Comparison of ENCODE assay signal across 1 cellular context in the genomic region with DNA sequence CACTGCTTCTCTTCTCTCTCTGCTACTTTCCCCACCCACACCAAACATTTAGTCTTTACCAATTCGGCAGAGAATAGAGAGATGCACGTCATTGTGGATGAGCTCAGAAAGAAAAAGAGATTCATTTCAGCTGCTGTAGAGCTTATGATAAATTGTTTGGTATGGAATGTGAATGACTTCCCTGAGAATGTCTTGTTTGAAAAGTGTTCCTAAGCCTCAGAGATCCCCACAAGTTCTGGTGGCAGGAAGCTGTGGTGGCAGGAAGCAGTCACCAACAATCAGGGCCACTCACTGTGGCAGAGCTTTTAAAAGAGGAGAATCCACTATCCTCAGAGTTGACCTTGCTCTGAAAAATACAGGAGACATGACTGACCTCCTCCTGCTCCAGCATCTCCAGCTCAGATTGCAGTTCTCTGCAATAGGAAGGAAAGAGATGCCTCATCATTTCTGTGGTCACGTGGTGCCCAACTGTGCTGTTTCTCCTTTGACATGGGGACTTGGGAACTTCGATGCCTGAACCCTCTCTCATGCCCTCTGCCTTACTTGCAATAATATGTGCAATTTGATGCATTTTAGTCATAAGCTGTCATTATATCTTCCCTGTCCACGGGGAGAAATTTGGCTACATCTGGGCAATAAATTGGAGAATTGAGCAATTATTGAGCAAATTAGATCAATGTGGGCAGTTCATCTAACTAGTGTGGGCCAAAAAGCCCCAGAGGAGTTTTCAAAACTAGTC.
TF ChIP-seq lines count a peak whose summit lies in the region.

No MANE protein-coding gene starts in this region.

TF ChIP-seq in SK-N-SH, 30 proteins besides CTCF, POLR2A, EP300 and RAD21 (continued from another document):
- TF ChIP-seq, protein P1, sequence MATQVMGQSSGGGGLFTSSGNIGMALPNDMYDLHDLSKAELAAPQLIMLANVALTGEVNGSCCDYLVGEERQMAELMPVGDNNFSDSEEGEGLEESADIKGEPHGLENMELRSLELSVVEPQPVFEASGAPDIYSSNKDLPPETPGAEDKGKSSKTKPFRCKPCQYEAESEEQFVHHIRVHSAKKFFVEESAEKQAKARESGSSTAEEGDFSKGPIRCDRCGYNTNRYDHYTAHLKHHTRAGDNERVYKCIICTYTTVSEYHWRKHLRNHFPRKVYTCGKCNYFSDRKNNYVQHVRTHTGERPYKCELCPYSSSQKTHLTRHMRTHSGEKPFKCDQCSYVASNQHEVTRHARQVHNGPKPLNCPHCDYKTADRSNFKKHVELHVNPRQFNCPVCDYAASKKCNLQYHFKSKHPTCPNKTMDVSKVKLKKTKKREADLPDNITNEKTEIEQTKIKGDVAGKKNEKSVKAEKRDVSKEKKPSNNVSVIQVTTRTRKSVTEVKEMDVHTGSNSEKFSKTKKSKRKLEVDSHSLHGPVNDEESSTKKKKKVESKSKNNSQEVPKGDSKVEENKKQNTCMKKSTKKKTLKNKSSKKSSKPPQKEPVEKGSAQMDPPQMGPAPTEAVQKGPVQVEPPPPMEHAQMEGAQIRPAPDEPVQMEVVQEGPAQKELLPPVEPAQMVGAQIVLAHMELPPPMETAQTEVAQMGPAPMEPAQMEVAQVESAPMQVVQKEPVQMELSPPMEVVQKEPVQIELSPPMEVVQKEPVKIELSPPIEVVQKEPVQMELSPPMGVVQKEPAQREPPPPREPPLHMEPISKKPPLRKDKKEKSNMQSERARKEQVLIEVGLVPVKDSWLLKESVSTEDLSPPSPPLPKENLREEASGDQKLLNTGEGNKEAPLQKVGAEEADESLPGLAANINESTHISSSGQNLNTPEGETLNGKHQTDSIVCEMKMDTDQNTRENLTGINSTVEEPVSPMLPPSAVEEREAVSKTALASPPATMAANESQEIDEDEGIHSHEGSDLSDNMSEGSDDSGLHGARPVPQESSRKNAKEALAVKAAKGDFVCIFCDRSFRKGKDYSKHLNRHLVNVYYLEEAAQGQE (IDR thresholded peaks at IDR 0.05; ENCODE audit: low read depth, low read length): no peak
- TF ChIP-seq, protein P2, sequence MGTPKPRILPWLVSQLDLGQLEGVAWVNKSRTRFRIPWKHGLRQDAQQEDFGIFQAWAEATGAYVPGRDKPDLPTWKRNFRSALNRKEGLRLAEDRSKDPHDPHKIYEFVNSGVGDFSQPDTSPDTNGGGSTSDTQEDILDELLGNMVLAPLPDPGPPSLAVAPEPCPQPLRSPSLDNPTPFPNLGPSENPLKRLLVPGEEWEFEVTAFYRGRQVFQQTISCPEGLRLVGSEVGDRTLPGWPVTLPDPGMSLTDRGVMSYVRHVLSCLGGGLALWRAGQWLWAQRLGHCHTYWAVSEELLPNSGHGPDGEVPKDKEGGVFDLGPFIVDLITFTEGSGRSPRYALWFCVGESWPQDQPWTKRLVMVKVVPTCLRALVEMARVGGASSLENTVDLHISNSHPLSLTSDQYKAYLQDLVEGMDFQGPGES (IDR thresholded peaks at IDR 0.05; ENCODE audit: low read depth, low read length): no peak
- TF ChIP-seq CHD2 (IDR thresholded peaks at IDR 0.05; ENCODE audit: low read length, partially characterized antibody) (no peak), EZH2phosphoT487 (IDR thresholded peaks at IDR 0.05; ENCODE audit: borderline replicate concordance, low read depth) (no peak), GATA2 (CRISPR knock-in tag; IDR thresholded peaks at IDR 0.05) (no peak), RXRA (IDR thresholded peaks at IDR 0.05; ENCODE audit: borderline replicate concordance, low read depth) (no peak), MXI1 (IDR thresholded peaks at IDR 0.05; ENCODE audit: low read depth, low read length) (no peak), JUND (IDR thresholded peaks at IDR 0.05) (no peak; the same call in 1 of the 2 replicates), TCF12 (IDR thresholded peaks at IDR 0.05) (no peak), NFIC (IDR thresholded peaks at IDR 0.05; ENCODE audit: borderline replicate concordance) (no peak)
- TF ChIP-seq, protein P3, sequence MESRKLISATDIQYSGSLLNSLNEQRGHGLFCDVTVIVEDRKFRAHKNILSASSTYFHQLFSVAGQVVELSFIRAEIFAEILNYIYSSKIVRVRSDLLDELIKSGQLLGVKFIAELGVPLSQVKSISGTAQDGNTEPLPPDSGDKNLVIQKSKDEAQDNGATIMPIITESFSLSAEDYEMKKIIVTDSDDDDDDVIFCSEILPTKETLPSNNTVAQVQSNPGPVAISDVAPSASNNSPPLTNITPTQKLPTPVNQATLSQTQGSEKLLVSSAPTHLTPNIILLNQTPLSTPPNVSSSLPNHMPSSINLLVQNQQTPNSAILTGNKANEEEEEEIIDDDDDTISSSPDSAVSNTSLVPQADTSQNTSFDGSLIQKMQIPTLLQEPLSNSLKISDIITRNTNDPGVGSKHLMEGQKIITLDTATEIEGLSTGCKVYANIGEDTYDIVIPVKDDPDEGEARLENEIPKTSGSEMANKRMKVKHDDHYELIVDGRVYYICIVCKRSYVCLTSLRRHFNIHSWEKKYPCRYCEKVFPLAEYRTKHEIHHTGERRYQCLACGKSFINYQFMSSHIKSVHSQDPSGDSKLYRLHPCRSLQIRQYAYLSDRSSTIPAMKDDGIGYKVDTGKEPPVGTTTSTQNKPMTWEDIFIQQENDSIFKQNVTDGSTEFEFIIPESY (IDR thresholded peaks at IDR 0.05; ENCODE audit: borderline replicate concordance, low read depth): no peak
- TF ChIP-seq, protein P4, sequence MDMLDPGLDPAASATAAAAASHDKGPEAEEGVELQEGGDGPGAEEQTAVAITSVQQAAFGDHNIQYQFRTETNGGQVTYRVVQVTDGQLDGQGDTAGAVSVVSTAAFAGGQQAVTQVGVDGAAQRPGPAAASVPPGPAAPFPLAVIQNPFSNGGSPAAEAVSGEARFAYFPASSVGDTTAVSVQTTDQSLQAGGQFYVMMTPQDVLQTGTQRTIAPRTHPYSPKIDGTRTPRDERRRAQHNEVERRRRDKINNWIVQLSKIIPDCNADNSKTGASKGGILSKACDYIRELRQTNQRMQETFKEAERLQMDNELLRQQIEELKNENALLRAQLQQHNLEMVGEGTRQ (IDR thresholded peaks at IDR 0.05; ENCODE audit: borderline replicate concordance, low read depth, low read length): no peak; the same call in 1 of the 2 replicates
